8 cellular contexts compared by ENCODE assay signal in genomic region chr19:29841559-29842367, GRCh38. TPM values are rescaled to one million over a fixed set of nuclear protein-coding genes. Genes with fewer than 3 reads are reported as not detected.
A peak's percentile ranks its signal among the peaks of the same experiment; 100 is the strongest.
DNase-seq lines count a peak whose midpoint lies in the region; ATAC-seq, FAIRE-seq and TF ChIP-seq lines count a peak whose summit lies in the region.

No MANE protein-coding gene starts in this region.

- H3K27me3 ChIP-seq in brain microvascular endothelial cell (replicated peaks), result no peaks in the 10 kb centered on the region

- peak overlapping the region; percentile 48 to 78 (median 55) for H3K4me3 Mint-ChIP-seq in nephron

- in situ Hi-C loops in brain microvascular endothelial cell (cut with HindIII; ENCODE audit: low pct_ligation_motif_present, low sequenced_read_pairs), result no loop called here

- H3K36me3 Mint-ChIP-seq in nephron (ENCODE audit: low read depth), result no peaks in the 10 kb centered on the region

- peaks cover 28% of the 10 kb centered on the region for H3K4me1 Mint-ChIP-seq in nephron

- H3K27me3 Mint-ChIP-seq in nephron (ENCODE audit: low read depth), result peaks cover 5% of the 10 kb centered on the region

- FAIRE-seq in frontal cortex (lab: Jason Lieb, UNC), result no peak

- no peak overlapping the region for H3K27ac ChIP-seq in brain microvascular endothelial cell

- no peaks in the 10 kb centered on the region for H3K36me3 ChIP-seq in brain microvascular endothelial cell (replicated peaks)

- peak overlapping the region; percentile 76 to 91 (median 86) for H3K27ac Mint-ChIP-seq in nephron

- no peak overlapping the region for H3K4me3 ChIP-seq in brain microvascular endothelial cell (ENCODE audit: low read depth, low read length)

- DNase-seq in ELF-1 (ENCODE audit: low read depth, low spot score) (peak; percentile 91), brain microvascular endothelial cell (peak; percentile 47), frontal cortex (ENCODE audit: low spot score in 2 of 2) (no peak)
- DNase-seq in activated naive CD4-positive, alpha-beta T cell treated with Interleukin-2 at 50 U/mL for 16 hours, result no peak

- TF ChIP-seq RAD21 in Ishikawa (IDR thresholded peaks at IDR 0.05; ENCODE audit: low read depth), result no peak

- TF ChIP-seq CTCF in brain microvascular endothelial cell (IDR thresholded peaks at IDR 0.05; ENCODE audit: low read depth, low read length, missing control alignments), result no peak
- no peak for TF ChIP-seq CTCF in nephron (IDR thresholded peaks at IDR 0.05; ENCODE audit: unreplicated experiment in 3 of 3)

- no peak for ATAC-seq in GM18868 (IDR thresholded peaks at IDR 0.05; ENCODE audit: unreplicated experiment)
- no peak for ATAC-seq in HG03565 (IDR thresholded peaks at IDR 0.05; ENCODE audit: unreplicated experiment)

- peak; percentile 12; the same call in 1 of the 2 replicates for TF ChIP-seq EP300 in Ishikawa (IDR thresholded peaks at IDR 0.05; ENCODE audit: borderline replicate concordance)

- no peaks in the 10 kb centered on the region for H3K9me3 Mint-ChIP-seq in nephron

TF ChIP-seq in Ishikawa, 13 proteins besides CTCF, POLR2A, EP300 and RAD21:
- TF ChIP-seq TCF12 (IDR thresholded peaks at IDR 0.05; ENCODE audit: low read depth), result peak; percentile 61
- TF ChIP-seq USF1 (IDR thresholded peaks at IDR 0.05), result peak; percentile 99
- TF ChIP-seq EGR1 (IDR thresholded peaks at IDR 0.05), result no peak
- peak; percentile 95 for TF ChIP-seq MAX (IDR thresholded peaks at IDR 0.05)
- peak; percentile 46; the same call in 1 of the 2 replicates for TF ChIP-seq NFIC (IDR thresholded peaks at IDR 0.05)
- 0 out of 2 replicates have a peak, but pooled peaks have one; percentile 31 for TF ChIP-seq TAF1 (IDR thresholded peaks at IDR 0.05; ENCODE audit: low read depth)

RNA-seq across cellular contexts. Expression of gene CCNE1, which starts 30.0 kb away (rescaled TPM):
- total RNA-seq in frontal cortex, result 1.6 TPM

Comparison
In these comparisons a context has a peak if more than half of its experiments do, and no peak if none do; other contexts are left out.
1. DNase-seq: peak in ELF-1 (single experiment) and brain microvascular endothelial cell (single experiment); none in frontal cortex (0 of 2) and activated naive CD4-positive, alpha-beta T cell treated with Interleukin-2 at 50 U/mL for 16 hours (single experiment).